In the genomic region with DNA sequence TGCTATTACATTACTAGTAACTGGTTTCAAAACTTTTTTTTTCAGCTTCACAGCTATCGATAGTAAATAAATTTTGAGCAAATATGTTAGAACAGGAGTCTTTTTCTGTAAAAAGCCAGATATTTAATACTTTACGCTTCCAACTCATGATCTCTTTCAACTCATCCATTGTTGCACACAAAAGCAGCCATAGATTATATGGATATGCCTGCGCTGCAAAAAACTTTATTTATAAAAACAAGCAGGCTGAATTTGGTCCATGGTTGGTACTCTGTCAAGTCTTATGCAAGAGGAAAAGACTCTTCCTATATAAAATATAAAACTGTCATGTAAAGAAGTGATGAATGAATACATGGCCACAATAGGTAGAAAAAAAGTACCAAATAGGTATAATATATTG, we compare ENCODE assay signal across 25 cellular contexts. TPM values are rescaled to one million over a fixed set of nuclear protein-coding genes. Genes with fewer than 3 reads are reported as not detected.
DNase-seq lines count a peak whose midpoint lies in the region; ATAC-seq, FAIRE-seq and TF ChIP-seq lines count a peak whose summit lies in the region.
"Had no signal": no experiment of that assay in that cellular context is flagged by ENCODE, and none has a peak within 500 bp of the region (broad histone marks: within the 10 kb centered on the region; RNA-seq: fewer than 3 reads in every experiment).

No MANE protein-coding gene starts in this region.

- H3K9me3 ChIP-seq in T-helper 17 cell (ENCODE audit: control insufficient read depth, low read length, poor library complexity, severe bottlenecking) (no peaks in the 10 kb centered on the region), K562 (replicated peaks; ENCODE audit: control insufficient read depth, insufficient read depth, low read depth, low read length) (no peaks in the 10 kb centered on the region), smooth muscle cell (replicated peaks; ENCODE audit: low read depth) (no peaks in the 10 kb centered on the region)
- H3K9me3 ChIP-seq: BE2C, BLaER1 had no signal

- peaks cover 15% of the 10 kb centered on the region; the same call in 2 of the 3 replicates for H3K36me3 ChIP-seq in K562 (ENCODE audit: control insufficient read depth, insufficient read depth, low read length)
- no peaks in the 10 kb centered on the region for H3K36me3 ChIP-seq in smooth muscle cell (ENCODE audit: low read depth)
- H3K36me3 ChIP-seq: BE2C had no signal

- intact Hi-C loops in K562 (cut with micrococcal nuclease), result no loop called here

- peaks cover 7% of the 10 kb centered on the region for H3K36me3 Mint-ChIP-seq in T-helper 17 cell (ENCODE audit: low read depth)

- H2AFZ ChIP-seq in K562 (ENCODE audit: low read depth, low read length), result no peak overlapping the region
- no peak overlapping the region for H2AFZ ChIP-seq in smooth muscle cell (ENCODE audit: low read depth)

- H3K27me3 ChIP-seq in K562 (ENCODE audit: control insufficient read depth in 2 of 2, insufficient read depth in 2 of 2, low read length in 2 of 2), result no peaks in the 10 kb centered on the region
- no peaks in the 10 kb centered on the region for H3K27me3 ChIP-seq in smooth muscle cell (ENCODE audit: low read depth)
- H3K27me3 ChIP-seq: BE2C, BLaER1 had no signal

- H3K4me3 ChIP-seq in K562 (no peak overlapping the region), smooth muscle cell (no peak overlapping the region)
- H3K4me3 ChIP-seq: BLaER1 had no signal

- no peaks in the 10 kb centered on the region for H3K27me3 Mint-ChIP-seq in T-helper 17 cell
- H3K27me3 Mint-ChIP-seq: CD4-positive, alpha-beta memory T cell; CD4-positive, CD25-positive, alpha-beta regulatory T cell; CD8-positive, alpha-beta memory T cell had no signal

- H3K4me1 ChIP-seq in K562 (replicated peaks in 1 of 2; ENCODE audit: control insufficient read depth in 2 of 2, insufficient read depth in 2 of 2, low read length in 2 of 2) (peaks cover 0 to 35% of the 10 kb centered on the region in 2 experiments; a peak in 4 of 5 replicates), smooth muscle cell (ENCODE audit: low read depth) (peaks cover 3% of the 10 kb centered on the region)
- H3K4me1 ChIP-seq: BE2C had no signal

- FAIRE-seq in K562 (lab: Jason Lieb, UNC), result no peak
- FAIRE-seq: A204.1, GM12891, GM19239 had no signal

- TF ChIP-seq RAD21 in K562 (CRISPR knock-in tag; conservative IDR thresholded peaks at IDR 0.05 in 1 of 2, IDR thresholded peaks at IDR 0.05 in 1 of 2), result no peak

- no peak for TF ChIP-seq POLR2A in K562 (conservative IDR thresholded peaks at IDR 0.05)

- no peak overlapping the region for H3K4me3 Mint-ChIP-seq in T-helper 17 cell
- H3K4me3 Mint-ChIP-seq: CD14-positive monocyte; CD4-positive, alpha-beta memory T cell; CD4-positive, CD25-positive, alpha-beta regulatory T cell; CD8-positive, alpha-beta memory T cell had no signal

- TF ChIP-seq CTCF in K562 (IDR thresholded peaks at IDR 0.05 in 2 of 3, conservative IDR thresholded peaks at IDR 0.05 in 1 of 3; ENCODE audit: insufficient read depth in 2 of 3, low read depth in 1 of 3, low read length in 3 of 3), result no peak
- TF ChIP-seq CTCF in smooth muscle cell (IDR thresholded peaks at IDR 0.05; ENCODE audit: borderline replicate concordance, insufficient read depth, poor library complexity, severe bottlenecking), result no peak

- CTCF ChIA-PET in K562 (lab: Yijun Ruan, JAX; ENCODE audit: low intra/inter-chr PET ratio), result no interaction called here

- peaks cover 15% of the 10 kb centered on the region for H4K20me1 ChIP-seq in K562 (replicated peaks; ENCODE audit: control insufficient read depth, insufficient read depth, low read length)
- H4K20me1 ChIP-seq in smooth muscle cell (ENCODE audit: low read depth), result peaks cover 100% of the 10 kb centered on the region

- H3K27ac Mint-ChIP-seq in T-helper 17 cell, result peak overlapping the region; percentile 6
- H3K27ac Mint-ChIP-seq: CD4-positive, alpha-beta memory T cell; CD4-positive, CD25-positive, alpha-beta regulatory T cell had no signal

- no peak overlapping the region for H3K4me2 ChIP-seq in K562 (ENCODE audit: insufficient read depth, low read length)
- H3K4me2 ChIP-seq in smooth muscle cell, result no peak overlapping the region
- H3K4me2 ChIP-seq: BLaER1 had no signal

- in situ Hi-C loops in K562 (cut with MboI), result no loop called here

- BruUV-seq in K562 (replicated peaks; lab: Mats Ljungman, UMichigan), result no TSS peak

- H3K27ac ChIP-seq in K562 (ENCODE audit: extremely low read depth, low read depth, low read length) (no peak overlapping the region), smooth muscle cell (ENCODE audit: low read depth) (no peak overlapping the region)
- H3K27ac ChIP-seq: BLaER1 had no signal

- H3K79me2 ChIP-seq in K562 (ENCODE audit: control insufficient read depth, insufficient read depth, low read length), result peaks cover 100% of the 10 kb centered on the region
- H3K79me2 ChIP-seq in smooth muscle cell (ENCODE audit: low read depth), result peaks cover 90% of the 10 kb centered on the region

- H3K9me1 ChIP-seq in K562 (ENCODE audit: control insufficient read depth, insufficient read depth, low read length), result no peaks in the 10 kb centered on the region

- H3K9ac ChIP-seq in K562 (ENCODE audit: insufficient read depth in 1 of 2, low read depth in 2 of 2, low read length in 2 of 2), result no peak overlapping the region
- H3K9ac ChIP-seq in smooth muscle cell (ENCODE audit: low read depth), result no peak overlapping the region
- H3K9ac ChIP-seq: BLaER1 had no signal

- 98% methylated on average over 3 of the region's 3 CpGs for WGBS in K562 (ENCODE audit: insufficient coverage, low coverage, missing lambda C conversion rate)
- WGBS in smooth muscle cell (ENCODE audit: low lambda C conversion rate), result 95% methylated on average over 3 of the region's 3 CpGs

- POLR2A ChIA-PET in K562 (lab: Yijun Ruan, JAX), result interaction anchor here (0.8 to 3.8 kb wide), 7 partner anchors 9 to 82 kb away, joined by 3 to 18 read pairs (median 4); a partner anchor contains a TSS

- H3F3A ChIP-seq in smooth muscle cell (ENCODE audit: low read depth), result no peaks in the 10 kb centered on the region

- ATAC-seq in T-helper 17 cell (no peak), K562 (no peak), HG03175 (IDR thresholded peaks at IDR 0.05; ENCODE audit: unreplicated experiment) (no peak)

- H3K4me1 Mint-ChIP-seq in T-helper 17 cell, result peaks cover 38% of the 10 kb centered on the region

- no peak for TF ChIP-seq EP300 in K562 (IDR thresholded peaks at IDR 0.05; ENCODE audit: low read length)

- DNase-seq in T-helper 17 cell (no peak), K562 (ENCODE audit: extremely low read depth in 1 of 4, low spot score in 3 of 4) (no peak), NCI-H345 treated with DMSO at 0.1 percent for 48 hours (lab: John Stamatoyannopoulos, UW; ENCODE audit: unreplicated experiment) (no peak), smooth muscle cell (lab: John Stamatoyannopoulos, UW; ENCODE audit: unreplicated experiment) (no peak)
- DNase-seq: 8988T; ACHN; BE2C; C1 segment of cervical spinal cord; CD4-positive, alpha-beta memory T cell; CD4-positive, CD25-positive, alpha-beta regulatory T cell; CD8-positive, alpha-beta memory T cell; COR-L47; DMS 273 treated with DMSO at 0.1 percent for 48 hours; DMS153; DMS53; DMS79; DND-41; EL; GDM1 had no signal

RNA-seq across cellular contexts. Expression of a gene that starts 31.1 kb away (rescaled TPM):
- 1 to 10 TPM; 9.5 to 10.0 TPM for total RNA-seq in T-helper 17 cell
- total RNA-seq in K562 (2011; cell fraction: chromatin; rRNA removed; ENCODE audit: low replicate concordance), result 10.9 and 28.5 TPM in 2 replicates
- total RNA-seq in K562 (2011; cell fraction: nucleolus; rRNA removed), result 10.0 and 12.2 TPM in 2 replicates
- 19.1 and 41.4 TPM in 2 replicates for total RNA-seq in K562 (2011; cell fraction: nucleoplasm; rRNA removed)
- 4.1 and 5.9 TPM in 2 replicates for total RNA-seq in K562 (2014; rRNA removed)
- total RNA-seq in K562 (2014; rRNA removed; fragmentation: Illumina TruSeq; extraction: Trizol), result 9.6 and 9.9 TPM in 2 replicates
- total RNA-seq in K562 (2015; rRNA removed; fragmentation: Illumina TruSeq; extraction: Trizol), result 8.5 and 8.7 TPM in 2 replicates
- 12.9 and 13.9 TPM in 2 replicates for total RNA-seq in K562 (2021)
- polyA plus RNA-seq in K562 (2011; rRNA removed), result 5.6 and 8.3 TPM in 2 replicates
- 2.0 and 2.8 TPM in 2 replicates for polyA plus RNA-seq in K562 (2011; cell fraction: cytosol; rRNA removed)
- 10.4 and 11.6 TPM in 2 replicates for polyA plus RNA-seq in K562 (2011; cell fraction: nucleus; rRNA removed)
- polyA plus RNA-seq in K562 (2012), result 8.4 and 12.5 TPM in 2 replicates
- polyA plus RNA-seq in K562 (2014; fragmentation: Illumina TruSeq; extraction: Trizol), result 10.2 and 10.9 TPM in 2 replicates
- polyA plus RNA-seq in K562 (2014; fragmentation: Nextera tagmentation; extraction: Ambion mirVana), result 1 to 10 TPM; 3.2 to 4.4 TPM
- polyA plus RNA-seq in K562 (2014; rRNA removed), result 6.6 and 8.1 TPM in 2 replicates
- polyA minus RNA-seq in K562 (2011; rRNA and poly(A)+ RNA removed), result 7.6 and 9.3 TPM in 2 replicates
- 4.5 and 6.2 TPM in 2 replicates for polyA minus RNA-seq in K562 (2011; cell fraction: cytosol; rRNA and poly(A)+ RNA removed)
- polyA minus RNA-seq in K562 (2011; cell fraction: nucleus; rRNA and poly(A)+ RNA removed), result 29.4 and 36.2 TPM in 2 replicates
- total RNA-seq in smooth muscle cell, result 32.0 and 35.3 TPM in 2 replicates
- 22.7 and 25.7 TPM in 2 replicates for polyA plus RNA-seq in smooth muscle cell
